25 cellular contexts compared by ENCODE assay signal in the genomic region with DNA sequence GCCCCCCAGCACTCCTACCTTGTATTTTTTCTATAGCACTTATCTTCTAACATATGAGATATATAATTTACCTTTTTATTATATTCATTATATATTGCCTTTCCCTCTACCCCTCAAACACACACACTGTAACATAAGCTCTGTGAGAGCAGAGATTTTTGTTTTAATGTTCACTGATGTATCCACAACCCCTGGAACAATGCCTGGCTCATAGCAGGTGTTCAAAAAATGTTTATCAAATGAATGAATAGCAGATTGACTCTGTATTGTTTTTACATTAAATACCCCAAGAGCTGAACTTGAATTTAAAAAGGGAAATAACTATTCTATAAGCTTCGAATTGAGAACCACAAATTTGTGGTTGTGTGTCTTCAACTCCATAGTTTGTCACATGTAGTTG.
"Had no signal": no experiment of that assay in that cellular context is flagged by ENCODE, and none has a peak within 500 bp of the region (broad histone marks: within the 10 kb centered on the region; RNA-seq: fewer than 3 reads in every experiment).

No MANE protein-coding gene starts in this region.

- H3K4me3 Mint-ChIP-seq: immature natural killer cell; memory B cell; naive thymus-derived CD4-positive, alpha-beta T cell; natural killer cell treated with Interleukin-12 subunit alpha and Interleukin-12 subunit beta and Interleukin-15 and Interleukin-18, amount 100 ng/mL, for 72 hours; stimulated activated naive B cell treated with anti-CD40 and anti-IgM and Interleukin-4, amounts not matched to agents 10 μg/mL and 1 μg/mL and 100 μg/mL, for 72 hours had no signal

- H3K27me3 ChIP-seq: ovary, right atrium auricular region, right lobe of liver, stomach, testis, thyroid gland, transverse colon, upper lobe of right lung had no signal

- DNase-seq: hypothalamus; immature natural killer cell; left ventricle myocardium inferior; midbrain; mucosa of descending colon; naive thymus-derived CD4-positive, alpha-beta T cell; ovary; right lobe of liver; stimulated activated CD4-positive, alpha-beta T cell treated with anti-CD3 and anti-CD28 coated beads, Interleukin-1b, Interleukin-23, amount 100 ng/mL, for 48 hours; stimulated activated CD4-positive, alpha-beta T cell treated with anti-CD3 and anti-CD28 coated beads, Interleukin-2, amount 100 ng/mL, for 48 hours; stimulated activated CD4-positive, alpha-beta T cell treated with anti-CD3 and anti-CD28 coated beads, Interleukin-4, amount 100 ng/mL, for 4 hours; stimulated activated CD8-positive, alpha-beta memory T cell treated with anti-CD3 and anti-CD28 coated beads, Interleukin-4, amount 100 ng/mL, for 48 hours; stimulated activated naive B cell treated with anti-CD40 and anti-IgM and Interleukin-4, amounts not matched to agents 10 μg/mL and 1 μg/mL and 100 μg/mL, for 72 hours; stimulated activated naive CD8-positive, alpha-beta T cell treated with anti-CD3 and anti-CD28 coated beads, Interleukin-15, Interleukin-2, amounts not matched to agents 100 U/mL and 50 U/mL, for 24 hours; stomach; testis; thyroid gland; transverse colon; upper lobe of right lung had no signal

- H3K9me3 ChIP-seq: left ventricle myocardium inferior, mucosa of descending colon, ovary, right atrium auricular region, right lobe of liver, stomach, testis, thyroid gland, transverse colon, upper lobe of right lung had no signal

- H3K4me1 ChIP-seq: testis had no signal

- H3K27ac Mint-ChIP-seq: natural killer cell treated with Interleukin-12 subunit alpha and Interleukin-12 subunit beta and Interleukin-15 and Interleukin-18, amount 100 ng/mL, for 72 hours; progenitor cell of endocrine pancreas; stimulated activated naive B cell treated with anti-CD40 and anti-IgM and Interleukin-4, amounts not matched to agents 10 μg/mL and 1 μg/mL and 100 μg/mL, for 72 hours had no signal

- H3K27ac ChIP-seq: left ventricle myocardium inferior, ovary, right atrium auricular region, right lobe of liver, stomach, testis, thyroid gland, transverse colon, upper lobe of right lung had no signal

- ATAC-seq: mucosa of descending colon; naive thymus-derived CD4-positive, alpha-beta T cell; natural killer cell treated with Interleukin-12 subunit alpha and Interleukin-12 subunit beta and Interleukin-15 and Interleukin-18, amount 100 ng/mL, for 72 hours; right lobe of liver; stimulated activated naive B cell treated with anti-CD40 and anti-IgM and Interleukin-4, amounts not matched to agents 10 μg/mL and 1 μg/mL and 100 μg/mL, for 72 hours; stimulated activated naive CD8-positive, alpha-beta T cell treated with anti-CD3 and anti-CD28 coated beads, Interleukin-15, Interleukin-2, amounts not matched to agents 100 U/mL and 50 U/mL, for 24 hours; upper lobe of right lung had no signal

- H3K36me3 ChIP-seq: left ventricle myocardium inferior, ovary, right atrium auricular region, right lobe of liver, thyroid gland, transverse colon, upper lobe of right lung had no signal

- H3K4me3 ChIP-seq: left ventricle myocardium inferior, lung, mucosa of descending colon, ovary, right atrium auricular region, right lobe of liver, smooth muscle cell, stomach, testis, thyroid gland, transverse colon, upper lobe of right lung had no signal

- H3K27me3 Mint-ChIP-seq: memory B cell; naive thymus-derived CD4-positive, alpha-beta T cell; natural killer cell treated with Interleukin-12 subunit alpha and Interleukin-12 subunit beta and Interleukin-15 and Interleukin-18, amount 100 ng/mL, for 72 hours; progenitor cell of endocrine pancreas; stimulated activated naive B cell treated with anti-CD40 and anti-IgM and Interleukin-4, amounts not matched to agents 10 μg/mL and 1 μg/mL and 100 μg/mL, for 72 hours had no signal

- H3K9me3 Mint-ChIP-seq: immature natural killer cell; memory B cell; naive thymus-derived CD4-positive, alpha-beta T cell; natural killer cell treated with Interleukin-12 subunit alpha and Interleukin-12 subunit beta and Interleukin-15 and Interleukin-18, amount 100 ng/mL, for 72 hours; stimulated activated naive B cell treated with anti-CD40 and anti-IgM and Interleukin-4, amounts not matched to agents 10 μg/mL and 1 μg/mL and 100 μg/mL, for 72 hours had no signal
